In the genomic region with DNA sequence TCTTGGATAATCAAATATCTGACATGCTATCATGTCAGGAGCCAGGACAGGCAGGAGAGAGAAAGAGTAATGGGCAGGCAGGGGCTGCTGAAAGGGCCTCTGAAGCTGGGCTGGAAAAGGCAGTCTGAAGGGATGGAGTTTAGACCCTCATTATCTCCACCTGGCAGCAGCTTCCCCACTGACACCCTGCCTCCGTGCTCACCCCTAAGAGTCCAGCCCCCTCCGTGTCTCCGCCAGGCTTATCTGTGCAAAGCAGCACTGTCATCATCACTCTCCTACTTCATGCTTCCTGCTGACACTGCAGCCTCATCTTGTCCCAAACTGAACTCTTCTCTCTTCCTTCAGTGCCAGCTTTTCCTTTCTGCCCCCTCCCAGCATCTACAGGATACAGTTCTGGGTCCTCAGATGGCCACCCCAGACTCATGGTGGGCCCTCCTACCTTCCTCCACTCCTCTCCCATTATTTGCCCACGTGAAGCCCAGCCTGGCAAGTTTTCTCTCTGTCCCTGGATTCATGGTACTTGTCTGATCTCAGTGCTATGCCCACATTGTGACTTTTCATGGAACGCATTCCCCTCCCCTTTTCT, we compare ENCODE assay signal across 9 cellular contexts.
DNase-seq lines count a peak whose midpoint lies in the region; ATAC-seq and TF ChIP-seq lines count a peak whose summit lies in the region.
"Had no signal": no experiment of that assay in that cellular context is flagged by ENCODE, and none has a peak within 500 bp of the region (broad histone marks: within the 10 kb centered on the region; RNA-seq: fewer than 3 reads in every experiment).

No MANE protein-coding gene starts in this region.

- peak overlapping the region; percentile 19 for H2AFZ ChIP-seq in GM23248

- H3K4me1 ChIP-seq in GM23248 (ENCODE audit: insufficient read depth) (peaks cover 30% of the 10 kb centered on the region), spleen (peaks cover 5 to 34% (median 13%) of the 10 kb centered on the region in 6 donors)

- H3K4me2 ChIP-seq in GM23248 (ENCODE audit: unreplicated experiment), result no peak overlapping the region

- intact Hi-C loops in spleen (cut with DNase I; ENCODE audit: low total_unique reads), result loop anchor here (10.0 kb wide), 2 partner anchors 61 to 141 kb away; no protein-coding TSS in a partner anchor

- H3F3A ChIP-seq in GM23248 (ENCODE audit: insufficient read depth), result peaks cover 20% of the 10 kb centered on the region; the same call in 1 of the 2 replicates

- DNase-seq in GM23248 (peak; percentile 30), brain microvascular endothelial cell (peak; percentile 43), left lobe of liver (ENCODE audit: low spot score) (no peak), spleen (no peak), activated gamma-delta T cell treated with Interleukin-2 at 50 U/mL for 16 hours (no peak)
- DNase-seq in activated CD4-positive, alpha-beta T cell treated with anti-CD3 and anti-CD28 coated beads for 4 hours, result no peak
- DNase-seq: MG63 had no signal

- H3K4me3 ChIP-seq in GM23248 (no peak overlapping the region), brain microvascular endothelial cell (ENCODE audit: low read depth, low read length) (no peak overlapping the region), spleen (no peak overlapping the region)
- H3K4me3 ChIP-seq: MG63 had no signal

- peak overlapping the region; percentile 30; the same call in 1 of the 2 replicates for H3K9ac ChIP-seq in GM23248

- peak; percentile 39 for ATAC-seq in left lobe of liver
- ATAC-seq in GM21447 (IDR thresholded peaks at IDR 0.05; ENCODE audit: unreplicated experiment), result no peak
- no peak for ATAC-seq in SK-N-SH treated with all-trans-retinoic acid at 6 μM for 48 hours

- 45 to 53% methylated on average over 5 of the region's 5 CpGs for WGBS in GM23248 (ENCODE audit: low coverage in 1 of 2, low lambda C conversion rate in 2 of 2, missing lambda C conversion rate in 2 of 2), 2 experiments
- 40 to 59% (median 45%) methylated on average over 5 of the region's 5 CpGs for WGBS in spleen, 5 donors

- in situ Hi-C loops in GM23248 (cut with MboI) (loop anchor here (10.0 kb wide), 1 partner anchor 141 kb away; no protein-coding TSS in a partner anchor), brain microvascular endothelial cell (cut with HindIII; ENCODE audit: low pct_ligation_motif_present, low sequenced_read_pairs) (no loop called here)

- H3K27me3 ChIP-seq in GM23248 (replicated peaks; ENCODE audit: insufficient read depth), result no peaks in the 10 kb centered on the region
- no peaks in the 10 kb centered on the region for H3K27me3 ChIP-seq in brain microvascular endothelial cell (replicated peaks)
- H3K27me3 ChIP-seq in spleen (replicated peaks in 1 of 7), result no peaks in the 10 kb centered on the region
- H3K27me3 ChIP-seq: MG63 had no signal

- H3K9me3 ChIP-seq in GM23248 (ENCODE audit: low read depth) (no peaks in the 10 kb centered on the region), spleen (no peaks in the 10 kb centered on the region)
- H3K9me3 ChIP-seq: MG63 had no signal

- no peaks in the 10 kb centered on the region for H3K79me2 ChIP-seq in GM23248 (ENCODE audit: insufficient read depth)

- TF ChIP-seq CTCF in brain microvascular endothelial cell (IDR thresholded peaks at IDR 0.05; ENCODE audit: low read depth, low read length, missing control alignments) (no peak), spleen (IDR thresholded peaks at IDR 0.05 in 8 of 11, conservative IDR thresholded peaks at IDR 0.05 in 3 of 11) (no peak)

- H4K20me1 ChIP-seq in GM23248 (ENCODE audit: insufficient read depth), result no peaks in the 10 kb centered on the region

- TF ChIP-seq POLR2A in spleen (IDR thresholded peaks at IDR 0.05), result no peak

- H3K9me2 ChIP-seq in GM23248 (ENCODE audit: insufficient read depth), result no peaks in the 10 kb centered on the region

- H3K27ac ChIP-seq in GM23248, result 0 out of 2 replicates have a peak overlapping the region, but pooled peaks have one; percentile 1
- no peak overlapping the region for H3K27ac ChIP-seq in brain microvascular endothelial cell
- H3K27ac ChIP-seq in spleen, result peak overlapping the region in 6 of 8 donors; percentile 12 to 82 (median 49)

- no peaks in the 10 kb centered on the region for H3K36me3 ChIP-seq in GM23248 (ENCODE audit: low read depth)
- H3K36me3 ChIP-seq in brain microvascular endothelial cell (replicated peaks), result no peaks in the 10 kb centered on the region
- H3K36me3 ChIP-seq in spleen, result no peaks in the 10 kb centered on the region
- H3K36me3 ChIP-seq: MG63 had no signal

TF ChIP-seq in SK-N-SH treated with all-trans-retinoic acid at 6 μM for 48 hours, 23 proteins besides CTCF, POLR2A, EP300 and RAD21 (continues in another document):
- TF ChIP-seq TCF4 (CRISPR knock-in tag; IDR thresholded peaks at IDR 0.05; ENCODE audit: borderline replicate concordance), result no peak
- TF ChIP-seq ZNF70 (CRISPR knock-in tag; IDR thresholded peaks at IDR 0.05), result no peak
- TF ChIP-seq ZC3H10 (CRISPR knock-in tag; IDR thresholded peaks at IDR 0.05), result no peak
- TF ChIP-seq RARB (CRISPR knock-in tag; IDR thresholded peaks at IDR 0.05), result no peak
- TF ChIP-seq, protein P1, sequence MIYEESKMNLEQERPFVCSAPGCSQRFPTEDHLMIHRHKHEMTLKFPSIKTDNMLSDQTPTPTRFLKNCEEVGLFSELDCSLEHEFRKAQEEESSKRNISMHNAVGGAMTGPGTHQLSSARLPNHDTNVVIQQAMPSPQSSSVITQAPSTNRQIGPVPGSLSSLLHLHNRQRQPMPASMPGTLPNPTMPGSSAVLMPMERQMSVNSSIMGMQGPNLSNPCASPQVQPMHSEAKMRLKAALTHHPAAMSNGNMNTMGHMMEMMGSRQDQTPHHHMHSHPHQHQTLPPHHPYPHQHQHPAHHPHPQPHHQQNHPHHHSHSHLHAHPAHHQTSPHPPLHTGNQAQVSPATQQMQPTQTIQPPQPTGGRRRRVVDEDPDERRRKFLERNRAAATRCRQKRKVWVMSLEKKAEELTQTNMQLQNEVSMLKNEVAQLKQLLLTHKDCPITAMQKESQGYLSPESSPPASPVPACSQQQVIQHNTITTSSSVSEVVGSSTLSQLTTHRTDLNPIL (CRISPR knock-in tag; IDR thresholded peaks at IDR 0.05; ENCODE audit: low read depth), result no peak
- no peak for TF ChIP-seq ZFP30 (CRISPR knock-in tag; IDR thresholded peaks at IDR 0.05)
- no peak for TF ChIP-seq ZFP3 (CRISPR knock-in tag; IDR thresholded peaks at IDR 0.05)
- no peak for TF ChIP-seq POU6F1 (CRISPR knock-in tag; IDR thresholded peaks at IDR 0.05; ENCODE audit: borderline replicate concordance, low read depth)
- TF ChIP-seq ARNTL (CRISPR knock-in tag; IDR thresholded peaks at IDR 0.05; ENCODE audit: borderline replicate concordance, low read depth), result no peak
- TF ChIP-seq BACH2 (CRISPR knock-in tag; IDR thresholded peaks at IDR 0.05; ENCODE audit: borderline replicate concordance), result no peak
- TF ChIP-seq, protein P2, sequence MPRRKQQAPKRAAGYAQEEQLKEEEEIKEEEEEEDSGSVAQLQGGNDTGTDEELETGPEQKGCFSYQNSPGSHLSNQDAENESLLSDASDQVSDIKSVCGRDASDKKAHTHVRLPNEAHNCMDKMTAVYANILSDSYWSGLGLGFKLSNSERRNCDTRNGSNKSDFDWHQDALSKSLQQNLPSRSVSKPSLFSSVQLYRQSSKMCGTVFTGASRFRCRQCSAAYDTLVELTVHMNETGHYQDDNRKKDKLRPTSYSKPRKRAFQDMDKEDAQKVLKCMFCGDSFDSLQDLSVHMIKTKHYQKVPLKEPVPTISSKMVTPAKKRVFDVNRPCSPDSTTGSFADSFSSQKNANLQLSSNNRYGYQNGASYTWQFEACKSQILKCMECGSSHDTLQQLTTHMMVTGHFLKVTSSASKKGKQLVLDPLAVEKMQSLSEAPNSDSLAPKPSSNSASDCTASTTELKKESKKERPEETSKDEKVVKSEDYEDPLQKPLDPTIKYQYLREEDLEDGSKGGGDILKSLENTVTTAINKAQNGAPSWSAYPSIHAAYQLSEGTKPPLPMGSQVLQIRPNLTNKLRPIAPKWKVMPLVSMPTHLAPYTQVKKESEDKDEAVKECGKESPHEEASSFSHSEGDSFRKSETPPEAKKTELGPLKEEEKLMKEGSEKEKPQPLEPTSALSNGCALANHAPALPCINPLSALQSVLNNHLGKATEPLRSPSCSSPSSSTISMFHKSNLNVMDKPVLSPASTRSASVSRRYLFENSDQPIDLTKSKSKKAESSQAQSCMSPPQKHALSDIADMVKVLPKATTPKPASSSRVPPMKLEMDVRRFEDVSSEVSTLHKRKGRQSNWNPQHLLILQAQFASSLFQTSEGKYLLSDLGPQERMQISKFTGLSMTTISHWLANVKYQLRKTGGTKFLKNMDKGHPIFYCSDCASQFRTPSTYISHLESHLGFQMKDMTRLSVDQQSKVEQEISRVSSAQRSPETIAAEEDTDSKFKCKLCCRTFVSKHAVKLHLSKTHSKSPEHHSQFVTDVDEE (CRISPR knock-in tag; IDR thresholded peaks at IDR 0.05), result no peak
- no peak for TF ChIP-seq TOX (CRISPR knock-in tag; IDR thresholded peaks at IDR 0.05; ENCODE audit: borderline replicate concordance)
- no peak for TF ChIP-seq PPARA (CRISPR knock-in tag; IDR thresholded peaks at IDR 0.05; ENCODE audit: borderline replicate concordance)
- no peak for TF ChIP-seq CSRNP3 (CRISPR knock-in tag; IDR thresholded peaks at IDR 0.05)

Comparison
In these comparisons a context has a peak if more than half of its experiments do, and no peak if none do; other contexts are left out.
1. DNase-seq: peak in GM23248 (single experiment) and brain microvascular endothelial cell (single experiment); none in left lobe of liver (single experiment), spleen (single experiment), activated CD4-positive, alpha-beta T cell treated with anti-CD3 and anti-CD28 coated beads for 4 hours (0 of 2) and activated gamma-delta T cell treated with Interleukin-2 at 50 U/mL for 16 hours (single experiment).